In the genomic region with DNA sequence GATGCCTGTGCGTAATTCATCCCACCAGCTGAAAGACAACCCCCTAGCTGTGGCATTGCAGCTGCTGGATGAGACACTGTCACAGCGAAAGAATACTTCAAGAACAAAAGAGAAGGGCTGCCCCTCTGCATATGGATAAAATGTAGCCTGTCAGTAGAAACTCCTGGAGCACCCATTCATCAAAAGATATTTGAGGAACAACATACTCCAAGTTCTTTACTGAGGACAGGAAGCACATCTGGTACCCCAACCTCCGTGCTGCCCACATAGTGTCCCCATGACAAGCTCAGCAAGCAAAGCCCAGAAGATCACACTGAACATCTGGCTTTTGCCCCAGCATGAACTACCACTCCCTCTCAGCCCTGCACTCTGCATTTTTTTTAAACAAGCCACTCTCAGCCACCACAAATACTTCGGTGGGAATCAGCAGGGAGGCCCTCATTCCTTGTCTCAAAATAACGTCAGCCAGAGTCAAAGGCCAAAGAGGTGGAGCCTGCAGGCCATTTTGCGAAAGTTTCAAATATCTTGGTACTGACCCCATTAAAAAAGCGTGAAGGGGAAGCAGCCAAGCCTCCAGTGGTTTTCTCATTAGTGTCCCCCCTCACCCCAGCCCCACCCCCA, we compare ENCODE assay signal across 8 cellular contexts. TPM values are rescaled to one million over a fixed set of nuclear protein-coding genes. Genes with fewer than 3 reads are reported as not detected.
DNase-seq lines count a peak whose midpoint lies in the region; ATAC-seq and TF ChIP-seq lines count a peak whose summit lies in the region.

No MANE protein-coding gene starts in this region.

- peak overlapping the region; percentile 74 for H3K27ac ChIP-seq in foreskin keratinocyte

- peaks cover 11% of the 10 kb centered on the region for H3K4me1 ChIP-seq in foreskin keratinocyte

- H3K9me3 Mint-ChIP-seq in CD14-positive monocyte, result no peaks in the 10 kb centered on the region

- no peaks in the 10 kb centered on the region for H3K27me3 ChIP-seq in foreskin keratinocyte

- peaks cover 6 to 9% of the 10 kb centered on the region in 2 donors for H3K36me3 Mint-ChIP-seq in CD14-positive monocyte

- POLR2A ChIA-PET in GM10248 (lab: Yijun Ruan, JAX), result no interaction called here

- CTCF ChIA-PET in GM10248 (lab: Yijun Ruan, JAX), result interaction anchor here (1.0 to 22.4 kb wide), 14 partner anchors 8 to 91 kb away, joined by 3 to 494 read pairs (median 12); no protein-coding TSS in a partner anchor

- peaks cover 0 to 2% (median 0%) of the 10 kb centered on the region in 3 donors for H3K27me3 Mint-ChIP-seq in CD14-positive monocyte (ENCODE audit: low read depth in 3 of 3)

- H3K4me1 Mint-ChIP-seq in CD14-positive monocyte, result peaks cover 59% of the 10 kb centered on the region

- ATAC-seq in foreskin keratinocyte (no peak), omental fat pad (ENCODE audit: low FRiP score) (peak; percentile 1), HG03196 (IDR thresholded peaks at IDR 0.05; ENCODE audit: unreplicated experiment) (no peak), GM18873 (IDR thresholded peaks at IDR 0.05; ENCODE audit: low FRiP score, unreplicated experiment) (no peak)

- peak overlapping the region; percentile 2 to 92 (median 48) for H3K27ac Mint-ChIP-seq in CD14-positive monocyte

- peak overlapping the region; percentile 97 for H3K4me3 Mint-ChIP-seq in CD14-positive monocyte

- DNase-seq in CD14-positive monocyte (ENCODE audit: low spot score) (no peak), HT1080 (ENCODE audit: low read depth) (peak; percentile 90), foreskin keratinocyte (peak in 1 of 2 donors; percentile 51), omental fat pad (ENCODE audit: low spot score) (no peak), GM10248 (ENCODE audit: extremely low spot score) (no peak)

- intact Hi-C loops in CD14-positive monocyte (cut with micrococcal nuclease), result loop anchor here in 1 of 2 donors (10.0 kb wide), 2 partner anchors 55 to 465 kb away; a partner anchor contains a TSS

- peak overlapping the region; percentile 94 for H3K4me3 ChIP-seq in WI38 (ENCODE audit: low read depth, low read length)

- TF ChIP-seq CTCF in CD14-positive monocyte (IDR thresholded peaks at IDR 0.05) (no peak), WI38 (IDR thresholded peaks at IDR 0.05; ENCODE audit: low read depth, low read length) (no peak), foreskin keratinocyte (conservative IDR thresholded peaks at IDR 0.05) (no peak), omental fat pad (IDR thresholded peaks at IDR 0.05) (no peak), GM10248 (IDR thresholded peaks at IDR 0.05; ENCODE audit: control extremely low read depth, extremely low read depth, low read depth, missing control alignments) (no peak)

RNA-seq across cellular contexts. Expression of a gene that starts 1.7 kb away (rescaled TPM):
- polyA plus RNA-seq in CD14-positive monocyte (10 to 100 TPM in 1 of 2 donors, 1 to 10 TPM in 1; 6.9 to 11.9 TPM), foreskin keratinocyte (7.9 and 8.6 TPM in 2 replicates)
- 12.2 and 18.8 TPM in 2 replicates for total RNA-seq in HT1080 (2014; rRNA removed; shearing (Covaris generic))
- 45.2 and 63.3 TPM in 2 replicates for polyA plus RNA-seq in HT1080 (2015; cell fraction: cytosol; rRNA removed)
- 81.6 and 92.2 TPM in 2 replicates for polyA plus RNA-seq in HT1080 (2015; cell fraction: nucleus; rRNA removed)
- total RNA-seq in foreskin keratinocyte (23.7 and 31.8 TPM in 2 replicates), omental fat pad (10 to 100 TPM; 35.6 to 50.4 (median 42.8) TPM)
